19 cellular contexts compared by ENCODE assay signal in the genomic region with DNA sequence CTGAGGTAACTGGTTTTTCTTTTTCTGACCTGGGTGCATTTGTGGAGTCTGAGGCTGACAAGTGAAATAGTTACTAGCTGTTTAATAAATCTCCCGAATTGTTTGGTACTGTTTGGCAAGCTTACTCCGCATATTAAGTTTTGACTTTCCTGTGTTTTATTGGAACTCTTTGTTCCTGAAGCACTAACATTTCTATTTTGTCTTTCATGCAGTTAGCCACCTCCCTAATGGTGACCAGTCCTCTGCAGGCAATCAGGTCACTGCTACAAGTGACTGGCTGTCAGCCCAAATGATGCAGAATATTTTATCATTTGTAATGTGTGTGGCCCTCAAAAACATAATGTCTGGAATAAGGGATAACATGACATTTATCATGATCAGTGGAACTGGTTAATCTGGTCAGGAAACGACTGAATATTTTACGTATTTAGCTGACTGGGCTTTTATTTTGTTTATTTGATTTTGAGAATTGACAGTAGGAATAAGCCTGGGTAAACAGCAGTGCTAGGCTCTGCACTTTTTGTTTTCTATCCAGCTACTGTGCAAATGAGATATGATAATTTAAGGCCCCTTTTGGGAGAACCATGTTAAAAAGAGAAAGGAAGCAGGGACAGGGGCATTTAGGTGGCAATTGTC.
DNase-seq lines count a peak whose midpoint lies in the region; ATAC-seq, FAIRE-seq and TF ChIP-seq lines count a peak whose summit lies in the region.
"Had no signal": no experiment of that assay in that cellular context is flagged by ENCODE, and none has a peak within 500 bp of the region (broad histone marks: within the 10 kb centered on the region; RNA-seq: fewer than 3 reads in every experiment).

No MANE protein-coding gene starts in this region.

- no peak overlapping the region for H4K5ac ChIP-seq in mesendoderm (ENCODE audit: low read length)

- no peaks in the 10 kb centered on the region for H4K20me1 ChIP-seq in Karpas-422 (ENCODE audit: insufficient read depth, low read depth, low read length)

- H3K79me2 ChIP-seq in mesendoderm (ENCODE audit: control insufficient read depth, insufficient read depth, low read length) (no peaks in the 10 kb centered on the region), Karpas-422 (ENCODE audit: low read length) (no peaks in the 10 kb centered on the region)

- H3K23ac ChIP-seq in mesendoderm (ENCODE audit: low read length) = no peak overlapping the region

- no peaks in the 10 kb centered on the region for H3K27me3 Mint-ChIP-seq in endodermal cell (ENCODE audit: insufficient read depth)
- H3K27me3 Mint-ChIP-seq in mesothelial cell of epicardium (ENCODE audit: low read depth) = no peaks in the 10 kb centered on the region
- no peaks in the 10 kb centered on the region for H3K27me3 Mint-ChIP-seq in activated T-cell treated with anti-CD3 and anti-CD28 coated beads, Interleukin-2, amount 50 U/mL, for 24 hours
- H3K27me3 Mint-ChIP-seq: CD8-positive, alpha-beta memory T cell had no signal

- H3K36me3 ChIP-seq in endodermal cell (ENCODE audit: control insufficient read depth, insufficient read depth, low read length) (no peaks in the 10 kb centered on the region), mesendoderm (ENCODE audit: control insufficient read depth, insufficient read depth, low read length) (no peaks in the 10 kb centered on the region), Karpas-422 (ENCODE audit: insufficient read depth, low read length) (no peaks in the 10 kb centered on the region)

- H3K27ac Mint-ChIP-seq in endodermal cell (no peak overlapping the region), mesothelial cell of epicardium (peak overlapping the region; percentile 5)
- no peak overlapping the region for H3K27ac Mint-ChIP-seq in activated T-cell treated with anti-CD3 and anti-CD28 coated beads, Interleukin-2, amount 50 U/mL, for 24 hours
- H3K27ac Mint-ChIP-seq: GM23338 had no signal

- ATAC-seq in A549 = no peak

- no peak for TF ChIP-seq POLR2A in A549 (IDR thresholded peaks at IDR 0.05; ENCODE audit: low read length)

- no peaks in the 10 kb centered on the region for H3K79me1 ChIP-seq in mesendoderm (ENCODE audit: low read length)

- H2BK120ac ChIP-seq in mesendoderm (ENCODE audit: low read depth, low read length) = no peak overlapping the region

- TF ChIP-seq EP300 in A549 (IDR thresholded peaks at IDR 0.05) = no peak

- H4K8ac ChIP-seq in mesendoderm (ENCODE audit: low read depth, low read length) = no peak overlapping the region

- POLR2A ChIA-PET in A549 (lab: Yijun Ruan, JAX) = no interaction called here

- no peak overlapping the region for H2AFZ ChIP-seq in Karpas-422 (ENCODE audit: low read length)
- H2AFZ ChIP-seq: GM23338, PC-9 had no signal

- H3K56ac ChIP-seq in mesendoderm (ENCODE audit: low read length) = no peak overlapping the region

- H3K4ac ChIP-seq in mesendoderm (ENCODE audit: low read depth, low read length) = no peak overlapping the region

- H3K27ac ChIP-seq in A549 (no peak overlapping the region), endodermal cell (ENCODE audit: low read depth, low read length) (peak overlapping the region; percentile 38), mesendoderm (ENCODE audit: low read depth, low read length) (no peak overlapping the region), Karpas-422 (ENCODE audit: low read length) (no peak overlapping the region)
- H3K27ac ChIP-seq: PC-9, SK-N-MC had no signal

- no peaks in the 10 kb centered on the region for H3K9me2 ChIP-seq in Karpas-422 (replicated peaks; ENCODE audit: insufficient read depth, low read length)

- FAIRE-seq in A549 (lab: Jason Lieb, UNC) = no peak
- FAIRE-seq: HTR-8/SVneo had no signal

- H3K4me1 Mint-ChIP-seq in endodermal cell (no peaks in the 10 kb centered on the region), mesothelial cell of epicardium (peaks cover 31% of the 10 kb centered on the region)
- peaks cover 8% of the 10 kb centered on the region for H3K4me1 Mint-ChIP-seq in activated T-cell treated with anti-CD3 and anti-CD28 coated beads, Interleukin-2, amount 50 U/mL, for 24 hours (ENCODE audit: low read depth)
- H3K4me1 Mint-ChIP-seq: CD8-positive, alpha-beta memory T cell had no signal

- TF ChIP-seq RAD21 in A549 (conservative IDR thresholded peaks at IDR 0.05 in 1 of 2, IDR thresholded peaks at IDR 0.05 in 1 of 2) = no peak

- no peaks in the 10 kb centered on the region for H3K36me3 Mint-ChIP-seq in endodermal cell (ENCODE audit: low read depth)
- H3K36me3 Mint-ChIP-seq in mesothelial cell of epicardium = no peaks in the 10 kb centered on the region
- no peaks in the 10 kb centered on the region for H3K36me3 Mint-ChIP-seq in activated T-cell treated with anti-CD3 and anti-CD28 coated beads, Interleukin-2, amount 50 U/mL, for 24 hours (ENCODE audit: low read depth)
- H3K36me3 Mint-ChIP-seq: CD8-positive, alpha-beta memory T cell had no signal

- H3K9me3 ChIP-seq in A549 (no peaks in the 10 kb centered on the region), endodermal cell (ENCODE audit: control insufficient read depth, low read length) (peaks cover 3% of the 10 kb centered on the region), Karpas-422 (ENCODE audit: low read length) (no peaks in the 10 kb centered on the region)

- H2BK15ac ChIP-seq in mesendoderm (replicated peaks; ENCODE audit: low read depth) = no peak overlapping the region

- H3K9ac ChIP-seq in endodermal cell (ENCODE audit: extremely low read depth, low read length, poor library complexity, severe bottlenecking) (no peak overlapping the region), mesendoderm (ENCODE audit: low read length) (no peak overlapping the region), Karpas-422 (ENCODE audit: low read length) (no peak overlapping the region)

- no peak for DNase-seq in A549 (ENCODE audit: low read depth in 1 of 2, low spot score in 1 of 2)
- DNase-seq in LNCaP clone FGC (ENCODE audit: low read depth) = peak; percentile 84
- no peak for DNase-seq in endodermal cell
- no peak for DNase-seq in mesothelial cell of epicardium (ENCODE audit: low spot score in 2 of 2, unreplicated experiment in 2 of 2)
- no peak for DNase-seq in CD1c-positive myeloid dendritic cell (ENCODE audit: extremely low spot score)
- DNase-seq in mesendoderm = no peak
- no peak for DNase-seq in activated T-cell treated with anti-CD3 and anti-CD28 coated beads, Interleukin-2, amount 50 U/mL, for 24 hours
- DNase-seq in Karpas-422 = no peak
- DNase-seq: CD8-positive, alpha-beta memory T cell; KBM-7; MM.1S; NCI-H1105; NCI-H1930; NCI-H2227 treated with DMSO at 0.1 percent for 48 hours; NK-92 treated with Interleukin-12 subunit alpha and Interleukin-12 subunit beta, amount 100 ng/mL, for 24 hours; PC-9 had no signal

- no peaks in the 10 kb centered on the region for H3K27me3 ChIP-seq in endodermal cell (ENCODE audit: control insufficient read depth, insufficient read depth, low read length, poor library complexity, severe bottlenecking)
- H3K27me3 ChIP-seq in mesendoderm (ENCODE audit: insufficient read depth, low read length, poor library complexity) = no peaks in the 10 kb centered on the region
- no peaks in the 10 kb centered on the region for H3K27me3 ChIP-seq in Karpas-422 (ENCODE audit: low read length)

- H3K18ac ChIP-seq in mesendoderm (ENCODE audit: low read length) = no peak overlapping the region

- H3K4me1 ChIP-seq in A549 (peaks cover 7% of the 10 kb centered on the region; the same call in 1 of the 3 replicates), endodermal cell (ENCODE audit: control insufficient read depth, insufficient read depth, low read length) (no peaks in the 10 kb centered on the region), mesendoderm (ENCODE audit: control insufficient read depth, low read depth, low read length) (no peaks in the 10 kb centered on the region), Karpas-422 (ENCODE audit: low read length) (no peaks in the 10 kb centered on the region)

- 76% methylated on average over 4 of the region's 4 CpGs for WGBS in A549 (ENCODE audit: missing lambda C conversion rate)
- WGBS in endodermal cell (ENCODE audit: insufficient coverage in 1 of 2, insufficient read length in 1 of 2), 2 experiments = 87 to 95% methylated on average over 4 of the region's 4 CpGs
- WGBS in mesendoderm (ENCODE audit: extremely low coverage, insufficient coverage, low lambda C conversion rate) = no CpG with 5 or more reads among the region's 4 CpGs

- CTCF ChIA-PET in A549 (lab: Yijun Ruan, JAX) = interaction anchor here (1.0 to 2.1 kb wide), 6 partner anchors 13 to 90 kb away, joined by 3 to 4 read pairs (median 3); no protein-coding TSS in a partner anchor

- H3K9me3 Mint-ChIP-seq in endodermal cell (no peaks in the 10 kb centered on the region), mesothelial cell of epicardium (no peaks in the 10 kb centered on the region)
- H3K9me3 Mint-ChIP-seq in activated T-cell treated with anti-CD3 and anti-CD28 coated beads, Interleukin-2, amount 50 U/mL, for 24 hours = no peaks in the 10 kb centered on the region

- H2AK5ac ChIP-seq in mesendoderm (ENCODE audit: low read length) = no peak overlapping the region

- H3K4me2 ChIP-seq in A549 (no peak overlapping the region), mesendoderm (ENCODE audit: low read length) (no peak overlapping the region), Karpas-422 (ENCODE audit: low read depth, low read length, poor library complexity, severe bottlenecking) (no peak overlapping the region)
- H3K4me2 ChIP-seq: GM23338, PC-9 had no signal

- H3K4me3 ChIP-seq in A549 (no peak overlapping the region), LNCaP clone FGC (ENCODE audit: low read depth, low read length) (peak overlapping the region; percentile 16; the same call in 1 of the 2 replicates), endodermal cell (ENCODE audit: low read length) (no peak overlapping the region), mesendoderm (ENCODE audit: low read length) (no peak overlapping the region), Karpas-422 (ENCODE audit: low read length) (no peak overlapping the region)
- H3K4me3 ChIP-seq: GM23338, PC-9, SK-N-MC had no signal

- H3K4me3 Mint-ChIP-seq in endodermal cell (no peak overlapping the region), mesothelial cell of epicardium (no peak overlapping the region)
- no peak overlapping the region for H3K4me3 Mint-ChIP-seq in activated T-cell treated with anti-CD3 and anti-CD28 coated beads, Interleukin-2, amount 50 U/mL, for 24 hours
- H3K4me3 Mint-ChIP-seq: CD8-positive, alpha-beta memory T cell; GM23338 had no signal

- H2BK5ac ChIP-seq in mesendoderm (ENCODE audit: low read length) = no peak overlapping the region

- no peak for TF ChIP-seq CTCF in A549 (IDR thresholded peaks at IDR 0.05)
- no peak for TF ChIP-seq CTCF in LNCaP clone FGC (IDR thresholded peaks at IDR 0.05; ENCODE audit: control insufficient read depth, extremely low read depth, insufficient read depth)
- TF ChIP-seq CTCF in endodermal cell (conservative IDR thresholded peaks at IDR 0.05) = no peak
- TF ChIP-seq CTCF in mesothelial cell of epicardium (IDR thresholded peaks at IDR 0.05; ENCODE audit: unreplicated experiment) = no peak

TF ChIP-seq in A549, 52 proteins besides CTCF, POLR2A, EP300 and RAD21 (continues in another document):
- TF ChIP-seq CEBPB (IDR thresholded peaks at IDR 0.05) (no peak), JUN (IDR thresholded peaks at IDR 0.05) (no peak)
